Comparison of ENCODE assay signal across 2 cellular contexts in the genomic region with DNA sequence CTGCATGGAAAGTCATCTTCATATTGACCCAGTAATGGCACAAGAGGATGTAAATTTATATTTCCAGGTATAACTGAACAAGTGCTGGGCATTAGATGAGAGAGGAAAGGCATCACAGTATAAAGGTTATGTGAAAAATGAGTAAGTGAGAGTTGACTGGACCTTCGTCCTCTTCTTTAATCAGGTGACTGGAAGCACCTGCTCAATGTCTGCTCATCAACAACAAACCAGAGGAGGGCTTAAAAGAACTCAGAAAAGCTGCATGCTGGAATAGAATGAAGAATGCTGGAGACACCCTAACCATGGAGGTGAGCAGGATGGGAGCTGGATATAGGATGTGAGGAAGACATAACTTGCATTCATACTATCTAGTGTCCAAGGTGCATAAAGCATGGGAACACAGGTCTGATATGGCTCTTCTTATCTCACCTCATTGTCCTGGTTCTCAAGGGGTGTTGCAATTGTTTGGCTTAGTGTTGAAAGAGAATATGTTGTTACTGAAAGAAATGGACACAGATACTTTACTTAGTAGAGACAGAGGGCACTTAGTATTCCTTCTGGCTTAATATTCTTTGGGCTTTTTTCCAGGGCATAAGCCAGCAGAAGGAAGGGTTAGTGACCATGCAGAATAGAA.
A peak's percentile ranks its signal among the peaks of the same experiment; 100 is the strongest.
TF ChIP-seq lines count a peak whose summit lies in the region.

No MANE protein-coding gene starts in this region.

TF ChIP-seq in WTC11, 78 proteins besides CTCF, POLR2A, EP300 and RAD21:
- TF ChIP-seq, protein P1, sequence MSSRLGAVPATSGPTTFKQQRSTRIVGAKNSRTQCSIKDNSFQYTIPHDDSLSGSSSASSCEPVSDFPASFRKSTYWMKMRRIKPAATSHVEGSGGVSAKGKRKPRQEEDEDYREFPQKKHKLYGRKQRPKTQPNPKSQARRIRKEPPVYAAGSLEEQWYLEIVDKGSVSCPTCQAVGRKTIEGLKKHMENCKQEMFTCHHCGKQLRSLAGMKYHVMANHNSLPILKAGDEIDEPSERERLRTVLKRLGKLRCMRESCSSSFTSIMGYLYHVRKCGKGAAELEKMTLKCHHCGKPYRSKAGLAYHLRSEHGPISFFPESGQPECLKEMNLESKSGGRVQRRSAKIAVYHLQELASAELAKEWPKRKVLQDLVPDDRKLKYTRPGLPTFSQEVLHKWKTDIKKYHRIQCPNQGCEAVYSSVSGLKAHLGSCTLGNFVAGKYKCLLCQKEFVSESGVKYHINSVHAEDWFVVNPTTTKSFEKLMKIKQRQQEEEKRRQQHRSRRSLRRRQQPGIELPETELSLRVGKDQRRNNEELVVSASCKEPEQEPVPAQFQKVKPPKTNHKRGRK (CRISPR knock-in tag; IDR thresholded peaks at IDR 0.05; ENCODE audit: borderline replicate concordance) = no peak
- no peak for TF ChIP-seq SP1 (CRISPR knock-in tag; conservative IDR thresholded peaks at IDR 0.05)
- no peak for TF ChIP-seq SMAD3 (CRISPR knock-in tag; IDR thresholded peaks at IDR 0.05; ENCODE audit: borderline replicate concordance)
- TF ChIP-seq GABPB1 (CRISPR knock-in tag; IDR thresholded peaks at IDR 0.05) = peak; percentile 57; the same call in 1 of the 2 replicates
- TF ChIP-seq, protein P2, sequence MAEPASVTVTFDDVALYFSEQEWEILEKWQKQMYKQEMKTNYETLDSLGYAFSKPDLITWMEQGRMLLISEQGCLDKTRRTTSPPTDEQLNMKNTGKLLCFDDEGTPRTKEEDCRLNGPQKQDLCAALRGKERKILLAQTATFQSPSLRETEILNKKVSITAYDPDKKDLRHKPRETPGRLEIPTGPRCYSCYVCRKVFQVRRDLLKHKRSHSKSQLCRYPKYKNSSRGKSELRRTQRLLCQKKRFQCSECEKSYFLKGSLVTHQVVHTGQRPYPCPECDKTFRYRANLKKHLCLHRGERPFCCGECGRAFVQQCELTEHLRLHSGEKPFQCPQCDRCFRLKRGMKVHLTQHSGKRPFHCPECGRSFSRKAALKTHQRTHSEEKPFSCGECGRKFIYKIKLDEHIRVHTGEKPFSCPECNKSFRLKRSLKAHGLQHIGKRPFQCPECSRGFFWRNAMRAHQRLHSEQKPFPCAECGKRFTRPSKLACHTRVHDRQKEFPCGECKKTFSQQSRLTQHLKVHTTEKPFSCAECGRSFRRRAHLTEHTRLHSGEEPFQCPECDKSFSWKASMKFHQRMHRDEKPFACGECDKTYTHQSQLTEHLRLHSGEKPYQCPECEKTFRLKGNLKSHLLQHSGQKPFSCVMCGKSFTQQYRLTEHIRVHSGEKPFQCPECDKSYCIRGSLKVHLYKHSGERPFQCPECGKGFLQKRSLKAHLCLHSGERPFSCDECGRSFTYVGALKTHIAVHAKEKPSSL (CRISPR knock-in tag; conservative IDR thresholded peaks at IDR 0.05) = no peak
- no peak for TF ChIP-seq ZNF317 (CRISPR knock-in tag; IDR thresholded peaks at IDR 0.05; ENCODE audit: borderline replicate concordance, low read depth)
- TF ChIP-seq, protein P3, sequence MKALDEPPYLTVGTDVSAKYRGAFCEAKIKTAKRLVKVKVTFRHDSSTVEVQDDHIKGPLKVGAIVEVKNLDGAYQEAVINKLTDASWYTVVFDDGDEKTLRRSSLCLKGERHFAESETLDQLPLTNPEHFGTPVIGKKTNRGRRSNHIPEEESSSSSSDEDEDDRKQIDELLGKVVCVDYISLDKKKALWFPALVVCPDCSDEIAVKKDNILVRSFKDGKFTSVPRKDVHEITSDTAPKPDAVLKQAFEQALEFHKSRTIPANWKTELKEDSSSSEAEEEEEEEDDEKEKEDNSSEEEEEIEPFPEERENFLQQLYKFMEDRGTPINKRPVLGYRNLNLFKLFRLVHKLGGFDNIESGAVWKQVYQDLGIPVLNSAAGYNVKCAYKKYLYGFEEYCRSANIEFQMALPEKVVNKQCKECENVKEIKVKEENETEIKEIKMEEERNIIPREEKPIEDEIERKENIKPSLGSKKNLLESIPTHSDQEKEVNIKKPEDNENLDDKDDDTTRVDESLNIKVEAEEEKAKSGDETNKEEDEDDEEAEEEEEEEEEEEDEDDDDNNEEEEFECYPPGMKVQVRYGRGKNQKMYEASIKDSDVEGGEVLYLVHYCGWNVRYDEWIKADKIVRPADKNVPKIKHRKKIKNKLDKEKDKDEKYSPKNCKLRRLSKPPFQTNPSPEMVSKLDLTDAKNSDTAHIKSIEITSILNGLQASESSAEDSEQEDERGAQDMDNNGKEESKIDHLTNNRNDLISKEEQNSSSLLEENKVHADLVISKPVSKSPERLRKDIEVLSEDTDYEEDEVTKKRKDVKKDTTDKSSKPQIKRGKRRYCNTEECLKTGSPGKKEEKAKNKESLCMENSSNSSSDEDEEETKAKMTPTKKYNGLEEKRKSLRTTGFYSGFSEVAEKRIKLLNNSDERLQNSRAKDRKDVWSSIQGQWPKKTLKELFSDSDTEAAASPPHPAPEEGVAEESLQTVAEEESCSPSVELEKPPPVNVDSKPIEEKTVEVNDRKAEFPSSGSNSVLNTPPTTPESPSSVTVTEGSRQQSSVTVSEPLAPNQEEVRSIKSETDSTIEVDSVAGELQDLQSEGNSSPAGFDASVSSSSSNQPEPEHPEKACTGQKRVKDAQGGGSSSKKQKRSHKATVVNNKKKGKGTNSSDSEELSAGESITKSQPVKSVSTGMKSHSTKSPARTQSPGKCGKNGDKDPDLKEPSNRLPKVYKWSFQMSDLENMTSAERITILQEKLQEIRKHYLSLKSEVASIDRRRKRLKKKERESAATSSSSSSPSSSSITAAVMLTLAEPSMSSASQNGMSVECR (CRISPR knock-in tag; IDR thresholded peaks at IDR 0.05; ENCODE audit: borderline replicate concordance) = no peak
- TF ChIP-seq ZNF396 (CRISPR knock-in tag; IDR thresholded peaks at IDR 0.05; ENCODE audit: borderline replicate concordance) = no peak

TF ChIP-seq in HepG2, 621 proteins besides CTCF, POLR2A, EP300 and RAD21 (continued from another document and continues in another):
- TF ChIP-seq CEBPB (IDR thresholded peaks at IDR 0.05; ENCODE audit: borderline replicate concordance, low read depth, low read length) (peak; percentile 92), ZNF75D (CRISPR knock-in tag; IDR thresholded peaks at IDR 0.05; ENCODE audit: borderline replicate concordance) (no peak), JUND (CRISPR knock-in tag; IDR thresholded peaks at IDR 0.05) (no peak), BCL6 (CRISPR knock-in tag; IDR thresholded peaks at IDR 0.05) (peak; percentile 72), RARA (CRISPR knock-in tag; IDR thresholded peaks at IDR 0.05) (0 out of 2 replicates have a peak, but pooled peaks have one; percentile 23), TRIM24 (CRISPR knock-in tag; IDR thresholded peaks at IDR 0.05) (peak; percentile 78; the same call in 1 of the 2 replicates), RELA (CRISPR knock-in tag; IDR thresholded peaks at IDR 0.05) (no peak), RCOR2 (CRISPR knock-in tag; IDR thresholded peaks at IDR 0.05) (0 out of 2 replicates have a peak, but pooled peaks have one; percentile 19), ZNF12 (CRISPR knock-in tag; IDR thresholded peaks at IDR 0.05) (peak; percentile 99), FOXK1 (CRISPR knock-in tag; IDR thresholded peaks at IDR 0.05; ENCODE audit: borderline replicate concordance, low read depth) (0 out of 2 replicates have a peak, but pooled peaks have one; percentile 18), CEBPG (CRISPR knock-in tag; IDR thresholded peaks at IDR 0.05) (peak; percentile 87), ZNF552 (CRISPR knock-in tag; IDR thresholded peaks at IDR 0.05; ENCODE audit: borderline replicate concordance) (no peak), SMARCE1 (IDR thresholded peaks at IDR 0.05; ENCODE audit: borderline replicate concordance) (no peak), ZNF160 (CRISPR knock-in tag; IDR thresholded peaks at IDR 0.05) (no peak), IKZF1 (IDR thresholded peaks at IDR 0.05) (no peak), FOXA1 (IDR thresholded peaks at IDR 0.05) (no peak), FOXA1 (CRISPR knock-in tag; IDR thresholded peaks at IDR 0.05) (peak; percentile 14; the same call in 1 of the 2 replicates), MED1 (CRISPR knock-in tag; IDR thresholded peaks at IDR 0.05) (peak; percentile 18; the same call in 1 of the 2 replicates), ZNF17 (CRISPR knock-in tag; IDR thresholded peaks at IDR 0.05) (no peak), MED13 (CRISPR knock-in tag; IDR thresholded peaks at IDR 0.05) (0 out of 2 replicates have a peak, but pooled peaks have one; percentile 31), POGZ (CRISPR knock-in tag; IDR thresholded peaks at IDR 0.05) (0 out of 2 replicates have a peak, but pooled peaks have one; percentile 44), ZKSCAN8 (CRISPR knock-in tag; IDR thresholded peaks at IDR 0.05; ENCODE audit: borderline replicate concordance) (no peak), ZNF264 (CRISPR knock-in tag; IDR thresholded peaks at IDR 0.05) (no peak), ZNF430 (CRISPR knock-in tag; IDR thresholded peaks at IDR 0.05) (no peak), ZIK1 (CRISPR knock-in tag; IDR thresholded peaks at IDR 0.05; ENCODE audit: borderline replicate concordance, low read depth) (no peak), ELF4 (CRISPR knock-in tag; IDR thresholded peaks at IDR 0.05; ENCODE audit: borderline replicate concordance) (no peak), KLF6 (CRISPR knock-in tag; IDR thresholded peaks at IDR 0.05) (0 out of 2 replicates have a peak, but pooled peaks have one; percentile 31), HNF4A (CRISPR knock-in tag; IDR thresholded peaks at IDR 0.05) (peak; percentile 81), ZNF34 (CRISPR knock-in tag; IDR thresholded peaks at IDR 0.05; ENCODE audit: borderline replicate concordance) (no peak), ZMYM2 (CRISPR knock-in tag; IDR thresholded peaks at IDR 0.05) (0 out of 2 replicates have a peak, but pooled peaks have one; percentile 28), ZNF296 (CRISPR knock-in tag; conservative IDR thresholded peaks at IDR 0.05) (no peak), RBM39 (IDR thresholded peaks at IDR 0.05; ENCODE audit: low read depth, low read length, poor library complexity, severe bottlenecking) (no peak), HMG20A (CRISPR knock-in tag; IDR thresholded peaks at IDR 0.05; ENCODE audit: borderline replicate concordance) (peak; percentile 63; the same call in 1 of the 2 replicates)
- TF ChIP-seq, protein P4, sequence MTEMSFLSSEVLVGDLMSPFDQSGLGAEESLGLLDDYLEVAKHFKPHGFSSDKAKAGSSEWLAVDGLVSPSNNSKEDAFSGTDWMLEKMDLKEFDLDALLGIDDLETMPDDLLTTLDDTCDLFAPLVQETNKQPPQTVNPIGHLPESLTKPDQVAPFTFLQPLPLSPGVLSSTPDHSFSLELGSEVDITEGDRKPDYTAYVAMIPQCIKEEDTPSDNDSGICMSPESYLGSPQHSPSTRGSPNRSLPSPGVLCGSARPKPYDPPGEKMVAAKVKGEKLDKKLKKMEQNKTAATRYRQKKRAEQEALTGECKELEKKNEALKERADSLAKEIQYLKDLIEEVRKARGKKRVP (CRISPR knock-in tag; IDR thresholded peaks at IDR 0.05) = peak in 1 of 2 experiments; percentile 79; a peak in 1 of 4 replicates
- TF ChIP-seq, protein P5, sequence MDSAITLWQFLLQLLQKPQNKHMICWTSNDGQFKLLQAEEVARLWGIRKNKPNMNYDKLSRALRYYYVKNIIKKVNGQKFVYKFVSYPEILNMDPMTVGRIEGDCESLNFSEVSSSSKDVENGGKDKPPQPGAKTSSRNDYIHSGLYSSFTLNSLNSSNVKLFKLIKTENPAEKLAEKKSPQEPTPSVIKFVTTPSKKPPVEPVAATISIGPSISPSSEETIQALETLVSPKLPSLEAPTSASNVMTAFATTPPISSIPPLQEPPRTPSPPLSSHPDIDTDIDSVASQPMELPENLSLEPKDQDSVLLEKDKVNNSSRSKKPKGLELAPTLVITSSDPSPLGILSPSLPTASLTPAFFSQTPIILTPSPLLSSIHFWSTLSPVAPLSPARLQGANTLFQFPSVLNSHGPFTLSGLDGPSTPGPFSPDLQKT (CRISPR knock-in tag; IDR thresholded peaks at IDR 0.05; ENCODE audit: borderline replicate concordance) = no peak
- TF ChIP-seq, protein P6, sequence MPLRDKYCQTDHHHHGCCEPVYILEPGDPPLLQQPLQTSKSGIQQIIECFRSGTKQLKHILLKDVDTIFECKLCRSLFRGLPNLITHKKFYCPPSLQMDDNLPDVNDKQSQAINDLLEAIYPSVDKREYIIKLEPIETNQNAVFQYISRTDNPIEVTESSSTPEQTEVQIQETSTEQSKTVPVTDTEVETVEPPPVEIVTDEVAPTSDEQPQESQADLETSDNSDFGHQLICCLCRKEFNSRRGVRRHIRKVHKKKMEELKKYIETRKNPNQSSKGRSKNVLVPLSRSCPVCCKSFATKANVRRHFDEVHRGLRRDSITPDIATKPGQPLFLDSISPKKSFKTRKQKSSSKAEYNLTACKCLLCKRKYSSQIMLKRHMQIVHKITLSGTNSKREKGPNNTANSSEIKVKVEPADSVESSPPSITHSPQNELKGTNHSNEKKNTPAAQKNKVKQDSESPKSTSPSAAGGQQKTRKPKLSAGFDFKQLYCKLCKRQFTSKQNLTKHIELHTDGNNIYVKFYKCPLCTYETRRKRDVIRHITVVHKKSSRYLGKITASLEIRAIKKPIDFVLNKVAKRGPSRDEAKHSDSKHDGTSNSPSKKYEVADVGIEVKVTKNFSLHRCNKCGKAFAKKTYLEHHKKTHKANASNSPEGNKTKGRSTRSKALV (CRISPR knock-in tag; IDR thresholded peaks at IDR 0.05) = no peak
- TF ChIP-seq, protein P7, sequence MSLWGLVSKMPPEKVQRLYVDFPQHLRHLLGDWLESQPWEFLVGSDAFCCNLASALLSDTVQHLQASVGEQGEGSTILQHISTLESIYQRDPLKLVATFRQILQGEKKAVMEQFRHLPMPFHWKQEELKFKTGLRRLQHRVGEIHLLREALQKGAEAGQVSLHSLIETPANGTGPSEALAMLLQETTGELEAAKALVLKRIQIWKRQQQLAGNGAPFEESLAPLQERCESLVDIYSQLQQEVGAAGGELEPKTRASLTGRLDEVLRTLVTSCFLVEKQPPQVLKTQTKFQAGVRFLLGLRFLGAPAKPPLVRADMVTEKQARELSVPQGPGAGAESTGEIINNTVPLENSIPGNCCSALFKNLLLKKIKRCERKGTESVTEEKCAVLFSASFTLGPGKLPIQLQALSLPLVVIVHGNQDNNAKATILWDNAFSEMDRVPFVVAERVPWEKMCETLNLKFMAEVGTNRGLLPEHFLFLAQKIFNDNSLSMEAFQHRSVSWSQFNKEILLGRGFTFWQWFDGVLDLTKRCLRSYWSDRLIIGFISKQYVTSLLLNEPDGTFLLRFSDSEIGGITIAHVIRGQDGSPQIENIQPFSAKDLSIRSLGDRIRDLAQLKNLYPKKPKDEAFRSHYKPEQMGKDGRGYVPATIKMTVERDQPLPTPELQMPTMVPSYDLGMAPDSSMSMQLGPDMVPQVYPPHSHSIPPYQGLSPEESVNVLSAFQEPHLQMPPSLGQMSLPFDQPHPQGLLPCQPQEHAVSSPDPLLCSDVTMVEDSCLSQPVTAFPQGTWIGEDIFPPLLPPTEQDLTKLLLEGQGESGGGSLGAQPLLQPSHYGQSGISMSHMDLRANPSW (CRISPR knock-in tag; IDR thresholded peaks at IDR 0.05; ENCODE audit: borderline replicate concordance) = no peak
- TF ChIP-seq, protein P8, sequence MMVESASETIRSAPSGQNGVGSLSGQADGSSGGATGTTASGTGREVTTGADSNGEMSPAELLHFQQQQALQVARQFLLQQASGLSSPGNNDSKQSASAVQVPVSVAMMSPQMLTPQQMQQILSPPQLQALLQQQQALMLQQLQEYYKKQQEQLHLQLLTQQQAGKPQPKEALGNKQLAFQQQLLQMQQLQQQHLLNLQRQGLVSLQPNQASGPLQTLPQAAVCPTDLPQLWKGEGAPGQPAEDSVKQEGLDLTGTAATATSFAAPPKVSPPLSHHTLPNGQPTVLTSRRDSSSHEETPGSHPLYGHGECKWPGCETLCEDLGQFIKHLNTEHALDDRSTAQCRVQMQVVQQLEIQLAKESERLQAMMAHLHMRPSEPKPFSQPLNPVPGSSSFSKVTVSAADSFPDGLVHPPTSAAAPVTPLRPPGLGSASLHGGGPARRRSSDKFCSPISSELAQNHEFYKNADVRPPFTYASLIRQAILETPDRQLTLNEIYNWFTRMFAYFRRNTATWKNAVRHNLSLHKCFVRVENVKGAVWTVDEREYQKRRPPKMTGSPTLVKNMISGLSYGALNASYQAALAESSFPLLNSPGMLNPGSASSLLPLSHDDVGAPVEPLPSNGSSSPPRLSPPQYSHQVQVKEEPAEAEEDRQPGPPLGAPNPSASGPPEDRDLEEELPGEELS (CRISPR knock-in tag; IDR thresholded peaks at IDR 0.05) = peak; percentile 69
